Comparison of ENCODE assay signal across 10 cellular contexts in the genomic region with DNA sequence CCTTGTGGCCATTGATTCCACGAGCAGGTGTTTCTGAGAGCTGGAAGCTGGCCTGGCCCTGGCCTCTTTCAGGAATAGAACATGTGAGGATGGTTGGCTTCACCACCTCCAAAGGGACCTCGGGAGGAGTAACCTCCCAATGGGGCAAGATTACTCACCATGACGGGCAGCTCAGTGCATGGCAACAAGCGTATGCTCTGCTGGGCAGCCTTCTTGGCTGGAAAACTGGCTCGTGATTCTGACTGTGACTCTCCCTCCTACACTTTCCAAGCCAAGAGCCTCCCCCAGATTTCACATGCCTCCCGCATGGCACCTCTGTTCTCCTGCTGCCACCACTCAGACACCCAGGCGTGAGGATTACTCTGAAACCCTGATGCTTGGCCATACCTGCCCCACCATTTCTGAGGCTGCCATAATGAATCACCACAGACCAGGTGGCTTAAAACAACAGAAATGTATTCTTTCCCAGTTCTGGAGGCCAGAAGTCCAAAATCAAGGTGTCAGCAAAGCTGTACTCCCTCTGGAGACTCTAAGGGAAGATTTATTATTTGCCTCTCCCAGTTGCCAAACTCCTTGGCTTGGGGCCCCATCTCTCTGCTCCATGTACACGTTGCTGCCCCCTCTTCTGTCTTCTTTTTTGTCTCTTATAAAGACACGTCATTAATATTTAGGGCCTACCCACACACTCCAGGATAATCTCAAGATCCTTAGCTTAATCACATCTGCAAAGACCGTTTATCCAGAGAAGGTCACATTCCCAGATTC.
DNase-seq lines count a peak whose midpoint lies in the region; ATAC-seq, FAIRE-seq and TF ChIP-seq lines count a peak whose summit lies in the region.
"Had no signal": no experiment of that assay in that cellular context is flagged by ENCODE, and none has a peak within 500 bp of the region (broad histone marks: within the 10 kb centered on the region; RNA-seq: fewer than 3 reads in every experiment).

No MANE protein-coding gene starts in this region.

- peaks cover 61% of the 10 kb centered on the region for H3K4me1 Mint-ChIP-seq in activated CD8-positive, alpha-beta T cell treated with anti-CD3 and anti-CD28 coated beads for 36 hours (ENCODE audit: low read depth)
- H3K4me1 Mint-ChIP-seq in activated CD8-positive, alpha-beta T cell treated with anti-CD3 and anti-CD28 coated beads, Interleukin-2, amount 10 ng/mL, durations not matched to agents 7 days and 5 days (ENCODE audit: low read depth) = peaks cover 61% of the 10 kb centered on the region

- 59% methylated on average over 10 of the region's 10 CpGs for WGBS in GM12878 (ENCODE audit: insufficient coverage, insufficient replicate concordance, low lambda C conversion rate, missing lambda C conversion rate)
- 59 to 64% methylated on average over 10 of the region's 10 CpGs for WGBS in tibial nerve, 2 donors
- 57% methylated on average over 9 of the region's 10 CpGs for WGBS in HepG2 (ENCODE audit: low lambda C conversion rate)

- in situ Hi-C loops in GM12878 (cut with MboI) = no loop called here
- in situ Hi-C loops in HepG2 (cut with HindIII; ENCODE audit: extremely low pct_ligation_motif_present, low pct_unique_long_range_greater_than_20kb) = no loop called here

- CTCF ChIA-PET in activated CD8-positive, alpha-beta T cell treated with anti-CD3 and anti-CD28 coated beads for 36 hours (lab: Charles Lee) = interaction anchor here (0.7 to 3.8 kb wide), 6 partner anchors 8 to 291 kb away, joined by 3 to 13 read pairs (median 4); no protein-coding TSS in a partner anchor
- CTCF ChIA-PET in activated CD8-positive, alpha-beta T cell treated with anti-CD3 and anti-CD28 coated beads, Interleukin-2, amount 10 ng/mL, durations not matched to agents 7 days and 5 days (lab: Charles Lee) = interaction anchor here (0.8 to 2.9 kb wide), 8 partner anchors 8 to 291 kb away, joined by 3 to 11 read pairs (median 3); a partner anchor contains a TSS
- CTCF ChIA-PET in GM12878 (lab: Yijun Ruan, JAX) = interaction anchor here (0.8 to 1.6 kb wide), 11 partner anchors 8 to 291 kb away, joined by 3 to 4 read pairs (median 3); no protein-coding TSS in a partner anchor
- CTCF ChIA-PET in HepG2 (lab: Yijun Ruan, JAX; ENCODE audit: low intra/inter-chr PET ratio, low total read pairs) = no interaction called here

- peaks cover 32% of the 10 kb centered on the region for H3K79me2 ChIP-seq in GM12878 (ENCODE audit: control insufficient read depth, insufficient read depth, low read length)
- H3K79me2 ChIP-seq in HepG2 (ENCODE audit: insufficient read depth, low read length) = no peaks in the 10 kb centered on the region

- peaks cover 56% of the 10 kb centered on the region for H3K4me1 ChIP-seq in GM12878 (ENCODE audit: control insufficient read depth, insufficient read depth, low read length)
- H3K4me1 ChIP-seq in tibial nerve = peaks cover 0 to 55% (median 48%) of the 10 kb centered on the region in 4 donors
- H3K4me1 ChIP-seq in HepG2 (ENCODE audit: insufficient read depth, low read length) = no peaks in the 10 kb centered on the region

- TF ChIP-seq POLR2A in GM12878 (IDR thresholded peaks at IDR 0.05; ENCODE audit: low read depth, low read length) (no peak), tibial nerve (IDR thresholded peaks at IDR 0.05) (no peak), HepG2 (IDR thresholded peaks at IDR 0.05; ENCODE audit: insufficient read depth in 1 of 2, low read depth in 2 of 2, low read length in 2 of 2) (no peak)

- FAIRE-seq in GM12878 (lab: Jason Lieb, UNC) (no peak), HepG2 (lab: Jason Lieb, UNC) (no peak)

- H3K27ac ChIP-seq in GM12878 (ENCODE audit: control insufficient read depth, insufficient read depth) (peak overlapping the region; percentile 99), layer of hippocampus (ENCODE audit: low read depth, low read length) (peak overlapping the region; percentile 10), tibial nerve (peak overlapping the region; percentile 53 to 90 (median 70)), HepG2 (ENCODE audit: extremely low read length, insufficient read depth, low read length) (no peak overlapping the region)
- H3K27ac ChIP-seq: prostate gland had no signal

- SMC1A ChIA-PET in GM12878 (lab: Charles Lee; ENCODE audit: uncharacterized antibody, unreplicated experiment) = interaction anchor here (0.8 to 6.0 kb wide), 20 partner anchors 9 to 380 kb away, joined by 3 to 49 read pairs (median 5); no protein-coding TSS in a partner anchor

- no peaks in the 10 kb centered on the region for H3K27me3 ChIP-seq in GM12878 (replicated peaks in 1 of 2; ENCODE audit: control insufficient read depth in 2 of 2, insufficient read depth in 2 of 2, low read length in 1 of 2)
- H3K27me3 ChIP-seq in layer of hippocampus (ENCODE audit: control insufficient read depth, insufficient read depth, low read length) = no peaks in the 10 kb centered on the region
- H3K27me3 ChIP-seq in tibial nerve = no peaks in the 10 kb centered on the region
- peaks cover 2 to 15% of the 10 kb centered on the region in 2 experiments; a peak in 3 of 5 replicates for H3K27me3 ChIP-seq in HepG2 (ENCODE audit: control insufficient read depth in 1 of 2, insufficient read depth in 2 of 2, low read length in 2 of 2)
- H3K27me3 ChIP-seq: BE2C had no signal

- no peaks in the 10 kb centered on the region for H3K36me3 Mint-ChIP-seq in activated CD8-positive, alpha-beta T cell treated with anti-CD3 and anti-CD28 coated beads for 36 hours (ENCODE audit: low read depth)
- H3K36me3 Mint-ChIP-seq in activated CD8-positive, alpha-beta T cell treated with anti-CD3 and anti-CD28 coated beads, Interleukin-2, amount 10 ng/mL, durations not matched to agents 7 days and 5 days (ENCODE audit: low read depth) = peaks cover 20% of the 10 kb centered on the region

- no peak for DNase-seq in activated CD8-positive, alpha-beta T cell treated with anti-CD3 and anti-CD28 coated beads for 36 hours
- no peak for DNase-seq in activated CD8-positive, alpha-beta T cell treated with anti-CD3 and anti-CD28 coated beads, Interleukin-2, amount 10 ng/mL, durations not matched to agents 7 days and 5 days
- no peak for DNase-seq in GM12878 (ENCODE audit: low read depth, low spot score)
- DNase-seq in tibial nerve (ENCODE audit: low spot score in 2 of 2) = no peak
- DNase-seq in dedifferentiated amniotic fluid mesenchymal stem cell (ENCODE audit: extremely low spot score) = no peak
- DNase-seq in HepG2 (ENCODE audit: low spot score) = no peak

- no peak overlapping the region for H3K4me3 Mint-ChIP-seq in activated CD8-positive, alpha-beta T cell treated with anti-CD3 and anti-CD28 coated beads for 36 hours
- H3K4me3 Mint-ChIP-seq in activated CD8-positive, alpha-beta T cell treated with anti-CD3 and anti-CD28 coated beads, Interleukin-2, amount 10 ng/mL, durations not matched to agents 7 days and 5 days = no peak overlapping the region

- no peak for TF ChIP-seq CTCF in activated CD8-positive, alpha-beta T cell treated with anti-CD3 and anti-CD28 coated beads for 36 hours (IDR thresholded peaks at IDR 0.05)
- TF ChIP-seq CTCF in GM12878 (IDR thresholded peaks at IDR 0.05 in 2 of 3, conservative IDR thresholded peaks at IDR 0.05 in 1 of 3; ENCODE audit: control insufficient read depth in 2 of 3, extremely low read depth in 1 of 3, insufficient read depth in 1 of 3, low read depth in 3 of 3, low read length in 3 of 3) (no peak), tibial nerve (IDR thresholded peaks at IDR 0.05) (no peak), HepG2 (CRISPR knock-in tag; IDR thresholded peaks at IDR 0.05) (no peak)

- H3K27ac Mint-ChIP-seq in activated CD8-positive, alpha-beta T cell treated with anti-CD3 and anti-CD28 coated beads for 36 hours = peak overlapping the region; percentile 97
- no peak overlapping the region for H3K27ac Mint-ChIP-seq in activated CD8-positive, alpha-beta T cell treated with anti-CD3 and anti-CD28 coated beads, Interleukin-2, amount 10 ng/mL, durations not matched to agents 7 days and 5 days

- H3K9me3 ChIP-seq in GM12878 (replicated peaks; ENCODE audit: control insufficient read depth, insufficient read depth, low read length) (no peaks in the 10 kb centered on the region; the same call in 2 of the 3 replicates), tibial nerve (no peaks in the 10 kb centered on the region), HepG2 (ENCODE audit: low read length) (no peaks in the 10 kb centered on the region)
- H3K9me3 ChIP-seq: BE2C, prostate gland had no signal

- ATAC-seq in activated CD8-positive, alpha-beta T cell treated with anti-CD3 and anti-CD28 coated beads for 36 hours = no peak
- ATAC-seq in activated CD8-positive, alpha-beta T cell treated with anti-CD3 and anti-CD28 coated beads, Interleukin-2, amount 10 ng/mL, durations not matched to agents 7 days and 5 days = no peak
- ATAC-seq in GM12878 (no peak), GM18868 (IDR thresholded peaks at IDR 0.05; ENCODE audit: unreplicated experiment) (no peak), HepG2 (no peak)

- no peaks in the 10 kb centered on the region for H3K9me3 Mint-ChIP-seq in activated CD8-positive, alpha-beta T cell treated with anti-CD3 and anti-CD28 coated beads for 36 hours
- no peaks in the 10 kb centered on the region for H3K9me3 Mint-ChIP-seq in activated CD8-positive, alpha-beta T cell treated with anti-CD3 and anti-CD28 coated beads, Interleukin-2, amount 10 ng/mL, durations not matched to agents 7 days and 5 days (ENCODE audit: insufficient read depth)

- H3K4me3 ChIP-seq in GM12878 (no peak overlapping the region), tibial nerve (no peak overlapping the region), HepG2 (replicated peaks in 1 of 3; ENCODE audit: insufficient read depth in 1 of 3, low read depth in 2 of 3, low read length in 3 of 3) (no peak overlapping the region)
- H3K4me3 ChIP-seq: prostate gland had no signal

- POLR2A ChIA-PET in activated CD8-positive, alpha-beta T cell treated with anti-CD3 and anti-CD28 coated beads for 36 hours (lab: Charles Lee) = interaction anchor here (0.7 to 2.2 kb wide), 6 partner anchors 8 to 216 kb away, joined by 3 to 11 read pairs (median 6); a partner anchor contains a TSS
- POLR2A ChIA-PET in activated CD8-positive, alpha-beta T cell treated with anti-CD3 and anti-CD28 coated beads, Interleukin-2, amount 10 ng/mL, durations not matched to agents 7 days and 5 days (lab: Charles Lee) = interaction anchor here (0.7 to 1.8 kb wide), 6 partner anchors 9 to 535 kb away, joined by 3 to 4 read pairs (median 4); a partner anchor contains a TSS
- POLR2A ChIA-PET in GM12878 (lab: Charles Lee) (interaction anchor here (0.7 to 3.1 kb wide), 7 partner anchors 15 to 194 kb away, joined by 3 to 10 read pairs (median 4); no protein-coding TSS in a partner anchor), HepG2 (lab: Yijun Ruan, JAX) (no interaction called here)

- no peak for TF ChIP-seq EP300 in GM12878 (IDR thresholded peaks at IDR 0.05; ENCODE audit: borderline replicate concordance in 1 of 2, control insufficient read depth in 1 of 2, low read depth in 2 of 2, low read length in 2 of 2)
- TF ChIP-seq EP300 in tibial nerve (IDR thresholded peaks at IDR 0.05) = peak in 1 of 2 donors; percentile 20
- TF ChIP-seq EP300 in HepG2 (IDR thresholded peaks at IDR 0.05; ENCODE audit: low read depth in 2 of 2, low read length in 2 of 2) = no peak
- no peak for TF ChIP-seq EP300 in HepG2 (CRISPR knock-in tag; IDR thresholded peaks at IDR 0.05; ENCODE audit: borderline replicate concordance)

- BruUV-seq in GM12878 (replicated peaks; lab: Mats Ljungman, UMichigan) = no TSS peak
- BruUV-seq in HepG2 (replicated peaks; lab: Mats Ljungman, UMichigan) = no TSS peak

- H3K27me3 Mint-ChIP-seq in activated CD8-positive, alpha-beta T cell treated with anti-CD3 and anti-CD28 coated beads for 36 hours = no peaks in the 10 kb centered on the region
- no peaks in the 10 kb centered on the region for H3K27me3 Mint-ChIP-seq in activated CD8-positive, alpha-beta T cell treated with anti-CD3 and anti-CD28 coated beads, Interleukin-2, amount 10 ng/mL, durations not matched to agents 7 days and 5 days (ENCODE audit: low read depth)

- H4K20me1 ChIP-seq in GM12878 (ENCODE audit: control insufficient read depth, insufficient read depth) = no peaks in the 10 kb centered on the region
- H4K20me1 ChIP-seq in HepG2 (ENCODE audit: insufficient read depth, low read length) = no peaks in the 10 kb centered on the region

- H3K4me2 ChIP-seq in GM12878 (ENCODE audit: control insufficient read depth, insufficient read depth) (peak overlapping the region; percentile 98; the same call in 1 of the 2 replicates), HepG2 (ENCODE audit: low read depth, low read length) (no peak overlapping the region)

- RAD21 ChIA-PET in GM12878 (lab: Charles Lee; ENCODE audit: unreplicated experiment) = interaction anchor here (0.6 to 6.1 kb wide), 15 partner anchors 10 to 291 kb away, joined by 3 to 42 read pairs (median 5); a partner anchor contains a TSS

- H3K36me3 ChIP-seq in GM12878 (ENCODE audit: control insufficient read depth in 2 of 2, insufficient read depth in 2 of 2, low read length in 1 of 2) (no peaks in the 10 kb centered on the region; a peak in 1 of 4 replicates), tibial nerve (no peaks in the 10 kb centered on the region), HepG2 (replicated peaks in 1 of 2; ENCODE audit: control insufficient read depth in 1 of 2, insufficient read depth in 2 of 2, low read length in 2 of 2) (no peaks in the 10 kb centered on the region)
- H3K36me3 ChIP-seq: BE2C, prostate gland had no signal

- TF ChIP-seq RAD21 in GM12878 (IDR thresholded peaks at IDR 0.05; ENCODE audit: insufficient read depth, low read depth, low read length) (no peak), HepG2 (CRISPR knock-in tag; IDR thresholded peaks at IDR 0.05) (no peak)

- H3K9ac ChIP-seq in GM12878 (ENCODE audit: control insufficient read depth, insufficient read depth, low read length) (no peak overlapping the region), HepG2 (ENCODE audit: insufficient read depth, low read depth, low read length) (no peak overlapping the region)

- H2AFZ ChIP-seq in GM12878 (ENCODE audit: control insufficient read depth, low read depth, low read length) (no peak overlapping the region), HepG2 (ENCODE audit: low read length) (no peak overlapping the region)

- intact Hi-C loops in activated CD8-positive, alpha-beta T cell treated with anti-CD3 and anti-CD28 coated beads for 36 hours (cut with micrococcal nuclease) = loop anchor here (10.0 kb wide), 1 partner anchor 288 kb away; no protein-coding TSS in a partner anchor
- intact Hi-C loops in GM12878 (cut with micrococcal nuclease; ENCODE audit: unreplicated experiment) = loop anchor here (5.0 kb wide), 2 partner anchors 90 to 215 kb away; a partner anchor contains a TSS
- intact Hi-C loops in HepG2 (cut with micrococcal nuclease; ENCODE audit: unreplicated experiment) = no loop called here
